ENCODE assay signal across 11 cellular contexts in the genomic region with DNA sequence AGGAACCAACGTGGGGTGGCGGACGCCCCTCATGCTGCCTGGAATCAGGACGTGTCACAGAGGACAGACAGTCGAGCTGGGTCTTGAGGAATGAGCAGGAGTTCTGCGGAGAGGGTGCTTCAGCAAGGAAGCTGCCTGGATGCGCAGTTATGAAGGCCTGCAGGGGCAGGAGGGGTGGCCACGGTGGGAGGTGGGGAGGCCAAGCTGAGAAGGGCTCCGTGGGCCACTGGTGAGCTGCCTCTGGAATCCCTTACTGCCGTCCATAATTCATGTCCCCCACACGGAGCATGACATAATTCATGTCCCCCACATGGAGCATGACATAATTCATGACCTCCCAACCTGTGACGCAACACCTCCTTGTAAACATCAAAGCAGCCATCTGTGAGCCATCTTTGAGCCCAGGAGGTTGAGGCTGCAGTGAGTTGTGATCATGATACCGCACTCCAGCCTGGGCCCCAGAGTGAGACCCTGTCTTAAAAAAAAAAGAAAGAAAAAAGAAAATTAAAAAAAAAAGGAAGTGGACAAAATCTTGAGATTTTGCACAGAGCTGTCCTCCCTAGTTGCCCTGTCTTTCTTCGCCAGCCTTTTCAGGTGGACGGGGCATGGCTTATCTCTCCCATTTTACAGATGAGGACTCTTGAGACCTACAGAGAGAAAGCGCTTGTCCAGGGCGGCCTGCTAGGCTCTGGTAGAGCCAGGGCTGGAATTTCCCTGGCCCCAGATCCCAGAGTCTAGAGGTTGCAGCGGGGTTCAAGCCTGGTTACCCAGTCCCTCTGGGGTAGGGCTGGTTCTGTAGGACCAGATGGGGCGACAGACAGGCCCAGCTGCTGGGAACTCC. TPM values are rescaled to one million over a fixed set of nuclear protein-coding genes. Genes with fewer than 3 reads are reported as not detected.
DNase-seq lines count a peak whose midpoint lies in the region; ATAC-seq and FAIRE-seq lines count a peak whose summit lies in the region.
"Had no signal": no experiment of that assay in that cellular context is flagged by ENCODE, and none has a peak within 500 bp of the region (broad histone marks: within the 10 kb centered on the region; RNA-seq: fewer than 3 reads in every experiment).

No MANE protein-coding gene starts in this region.

- H3K36me3 ChIP-seq in adipocyte (ENCODE audit: control insufficient read depth, insufficient read depth, low read length, severe bottlenecking) = no peaks in the 10 kb centered on the region

- intact Hi-C loops in Right ventricle myocardium inferior (cut with DNase I) (no loop called here), left ventricle myocardium superior (cut with micrococcal nuclease) (no loop called here)

- H3K9ac ChIP-seq in adipocyte (ENCODE audit: low read length) = no peak overlapping the region
- H3K9ac ChIP-seq: parathyroid adenoma had no signal

- peak; percentile 55 for DNase-seq in Right ventricle myocardium inferior (ENCODE audit: missing footprints)
- DNase-seq in left ventricle myocardium superior = no peak
- DNase-seq in adipocyte (ENCODE audit: low read depth) = peak; percentile 43
- peak; percentile 50 for DNase-seq in kidney tubule cell (ENCODE audit: low spot score)
- DNase-seq in amniotic stem cell (lab: John Stamatoyannopoulos, UW) = no peak
- no peak for DNase-seq in frontal cortex (ENCODE audit: low spot score in 2 of 2)
- DNase-seq in GOT3 (lab: John Stamatoyannopoulos, UW) = no peak
- DNase-seq: NCI-H1417 treated with DMSO at 0.1 percent for 48 hours, T-cell had no signal

- no peak for FAIRE-seq in frontal cortex (lab: Jason Lieb, UNC)

- H3K4me3 ChIP-seq in adipocyte (ENCODE audit: low read length) = no peak overlapping the region

- H3K27me3 ChIP-seq in adipocyte (replicated peaks; ENCODE audit: control insufficient read depth, insufficient read depth, low read length) = no peaks in the 10 kb centered on the region

- peaks cover 29% of the 10 kb centered on the region for H3K4me1 ChIP-seq in adipocyte (ENCODE audit: control insufficient read depth, insufficient read depth, low read length)
- H3K4me1 ChIP-seq: parathyroid adenoma had no signal

- no peak for ATAC-seq in Right ventricle myocardium inferior
- ATAC-seq in left ventricle myocardium superior = no peak
- ATAC-seq in GM19463 (IDR thresholded peaks at IDR 0.05; ENCODE audit: unreplicated experiment) = no peak
- ATAC-seq: T-cell had no signal

- H3K9me3 ChIP-seq in adipocyte (ENCODE audit: control insufficient read depth, low read length) = no peaks in the 10 kb centered on the region

RNA-seq across cellular contexts. Expression of a gene that starts 24.3 kb away (rescaled TPM):
- 20.9 TPM for total RNA-seq in Right ventricle myocardium inferior
- 26.5 TPM for total RNA-seq in left ventricle myocardium superior
- total RNA-seq in frontal cortex = 24.9 TPM

RNA-seq across cellular contexts. Expression of a gene that starts 48.5 kb away (rescaled TPM):
- total RNA-seq in Right ventricle myocardium inferior (1.9 TPM), left ventricle myocardium superior (1.9 TPM), frontal cortex (1.6 TPM)
- total RNA-seq: T-cell had no signal

RNA-seq across cellular contexts. Expression of a gene that starts 51.1 kb away (rescaled TPM):
- not detected for total RNA-seq in Right ventricle myocardium inferior
- not detected for total RNA-seq in left ventricle myocardium superior
- total RNA-seq in frontal cortex = 3.7 TPM

Comparison
In these comparisons a context has a peak if more than half of its experiments do, and no peak if none do; other contexts are left out.
1. DNase-seq: peak in Right ventricle myocardium inferior (single experiment), adipocyte (single experiment) and kidney tubule cell (single experiment); none in left ventricle myocardium superior (single experiment), amniotic stem cell (single experiment), frontal cortex (0 of 2) and GOT3 (single experiment).